1 cellular context compared by ENCODE assay signal in the genomic region with DNA sequence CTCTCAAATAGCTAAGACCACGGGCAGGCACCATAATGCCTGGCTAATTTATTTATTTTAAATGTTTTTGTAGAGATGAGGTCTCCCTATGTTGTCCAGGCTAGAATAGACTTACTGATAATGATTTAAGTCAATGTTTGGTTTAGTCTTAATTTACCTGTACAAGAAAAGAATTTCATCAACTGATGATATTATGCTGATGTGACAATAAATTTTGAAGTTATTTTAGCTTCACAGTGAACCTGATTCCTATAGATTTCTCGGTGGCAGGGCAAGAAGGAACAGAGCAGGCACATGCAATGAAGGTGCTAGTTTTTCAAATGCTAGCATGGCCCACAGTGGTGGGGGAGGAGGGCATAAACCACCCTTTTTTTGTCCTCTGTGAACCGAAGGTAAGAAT.
TF ChIP-seq lines count a peak whose summit lies in the region.

No MANE protein-coding gene starts in this region.

TF ChIP-seq in HepG2, 621 proteins besides CTCF, POLR2A, EP300 and RAD21:
- peak; percentile 96 for TF ChIP-seq MAFF (IDR thresholded peaks at IDR 0.05; ENCODE audit: low read depth, low read length)
- TF ChIP-seq, protein P1, sequence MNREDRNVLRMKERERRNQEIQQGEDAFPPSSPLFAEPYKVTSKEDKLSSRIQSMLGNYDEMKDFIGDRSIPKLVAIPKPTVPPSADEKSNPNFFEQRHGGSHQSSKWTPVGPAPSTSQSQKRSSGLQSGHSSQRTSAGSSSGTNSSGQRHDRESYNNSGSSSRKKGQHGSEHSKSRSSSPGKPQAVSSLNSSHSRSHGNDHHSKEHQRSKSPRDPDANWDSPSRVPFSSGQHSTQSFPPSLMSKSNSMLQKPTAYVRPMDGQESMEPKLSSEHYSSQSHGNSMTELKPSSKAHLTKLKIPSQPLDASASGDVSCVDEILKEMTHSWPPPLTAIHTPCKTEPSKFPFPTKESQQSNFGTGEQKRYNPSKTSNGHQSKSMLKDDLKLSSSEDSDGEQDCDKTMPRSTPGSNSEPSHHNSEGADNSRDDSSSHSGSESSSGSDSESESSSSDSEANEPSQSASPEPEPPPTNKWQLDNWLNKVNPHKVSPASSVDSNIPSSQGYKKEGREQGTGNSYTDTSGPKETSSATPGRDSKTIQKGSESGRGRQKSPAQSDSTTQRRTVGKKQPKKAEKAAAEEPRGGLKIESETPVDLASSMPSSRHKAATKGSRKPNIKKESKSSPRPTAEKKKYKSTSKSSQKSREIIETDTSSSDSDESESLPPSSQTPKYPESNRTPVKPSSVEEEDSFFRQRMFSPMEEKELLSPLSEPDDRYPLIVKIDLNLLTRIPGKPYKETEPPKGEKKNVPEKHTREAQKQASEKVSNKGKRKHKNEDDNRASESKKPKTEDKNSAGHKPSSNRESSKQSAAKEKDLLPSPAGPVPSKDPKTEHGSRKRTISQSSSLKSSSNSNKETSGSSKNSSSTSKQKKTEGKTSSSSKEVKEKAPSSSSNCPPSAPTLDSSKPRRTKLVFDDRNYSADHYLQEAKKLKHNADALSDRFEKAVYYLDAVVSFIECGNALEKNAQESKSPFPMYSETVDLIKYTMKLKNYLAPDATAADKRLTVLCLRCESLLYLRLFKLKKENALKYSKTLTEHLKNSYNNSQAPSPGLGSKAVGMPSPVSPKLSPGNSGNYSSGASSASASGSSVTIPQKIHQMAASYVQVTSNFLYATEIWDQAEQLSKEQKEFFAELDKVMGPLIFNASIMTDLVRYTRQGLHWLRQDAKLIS (CRISPR knock-in tag; IDR thresholded peaks at IDR 0.05): no peak
- peak; percentile 96 to 98 for TF ChIP-seq MAFK (conservative IDR thresholded peaks at IDR 0.05 in 1 of 2, IDR thresholded peaks at IDR 0.05 in 1 of 2; ENCODE audit: low read length in 2 of 2)
